8 cellular contexts compared by ENCODE assay signal in genomic region chr11:119101759-119102423, GRCh38. TPM values are rescaled to one million over a fixed set of nuclear protein-coding genes. Genes with fewer than 3 reads are reported as not detected.
DNase-seq lines count a peak whose midpoint lies in the region; ATAC-seq, FAIRE-seq and TF ChIP-seq lines count a peak whose summit lies in the region.

DPAGT1 (minus strand) TSS chr11:119101853; CDS start chr11:119101655, 198 bp downstream.

- peak within 1 kb of the TSS; percentile 82 to 88 for H3K9ac ChIP-seq in kidney (ENCODE audit: low read length in 2 of 2)

- H3K9me3 ChIP-seq in kidney (ENCODE audit: control insufficient read depth in 1 of 2, low read length in 2 of 2), result no peaks in the 10 kb centered on the region

- TF ChIP-seq CTCF in AG09309 (IDR thresholded peaks at IDR 0.05; ENCODE audit: control insufficient read depth, insufficient read depth, low read depth, low read length, missing control alignments) (no peak), chondrocyte (IDR thresholded peaks at IDR 0.05) (no peak), kidney (IDR thresholded peaks at IDR 0.05; ENCODE audit: borderline replicate concordance, extremely low read depth, insufficient read depth) (no peak)

- peak; percentile 82 for DNase-seq in AG09309 (ENCODE audit: low read depth)
- DNase-seq in NCI-H460 (ENCODE audit: extremely low read depth, low read depth), result peak; percentile 96
- peak; percentile 73 for DNase-seq in activated CD4-positive, alpha-beta T cell treated with anti-CD3 and anti-CD28 coated beads for 1 hour
- peak; percentile 91 for DNase-seq in chondrocyte (ENCODE audit: low spot score)
- DNase-seq in kidney, result peak; percentile 94
- peak; percentile 62 to 68 for DNase-seq in stimulated activated CD4-positive, alpha-beta T cell treated with anti-CD3 and anti-CD28 coated beads, Interleukin-15, amount 100 ng/mL, for 1 hour (ENCODE audit: low read depth in 1 of 2, low spot score in 1 of 2)

- H3K4me1 ChIP-seq in kidney (ENCODE audit: control insufficient read depth in 1 of 2, insufficient read depth in 1 of 2, low read depth in 1 of 2, low read length in 2 of 2), result peaks cover 19 to 22% of the 10 kb centered on the region in 2 donors

- H3K36me3 ChIP-seq in kidney (ENCODE audit: control insufficient read depth in 1 of 2, insufficient read depth in 2 of 2, low read length in 2 of 2), result peaks cover 9 to 10% of the 10 kb centered on the region in 2 donors

- H3K4me3 Mint-ChIP-seq in chondrocyte (ENCODE audit: unreplicated experiment), result peak within 1 kb of the TSS; percentile 89

- H3K9me3 Mint-ChIP-seq in chondrocyte (ENCODE audit: low read depth), result no peaks in the 10 kb centered on the region

- ATAC-seq in GM19035 (IDR thresholded peaks at IDR 0.05; ENCODE audit: unreplicated experiment) (peak; percentile 75), HG03378 (IDR thresholded peaks at IDR 0.05; ENCODE audit: unreplicated experiment) (peak; percentile 72)

- H3K4me3 ChIP-seq in AG09309 (ENCODE audit: control insufficient read depth, low read depth, low read length), result peak within 1 kb of the TSS; percentile 83
- peak within 1 kb of the TSS; percentile 71 to 91 for H3K4me3 ChIP-seq in kidney (ENCODE audit: low read length in 2 of 2)

- no peaks in the 10 kb centered on the region for H3K27me3 Mint-ChIP-seq in chondrocyte (ENCODE audit: low read depth)

- H3K27ac ChIP-seq in kidney (ENCODE audit: low read depth in 2 of 2, low read length in 2 of 2), result peak within 1 kb of the TSS; percentile 95 to 97

- peaks cover 10% of the 10 kb centered on the region for H3K36me3 Mint-ChIP-seq in chondrocyte (ENCODE audit: low read depth)

- intact Hi-C loops in kidney (cut with DNase I), result no loop called here

- peaks cover 41% of the 10 kb centered on the region for H3K4me1 Mint-ChIP-seq in chondrocyte (ENCODE audit: low read depth)

- H3K27ac Mint-ChIP-seq in chondrocyte (ENCODE audit: unreplicated experiment), result peak within 1 kb of the TSS; percentile 100

- peak; percentile 38 for FAIRE-seq in kidney (lab: Jason Lieb, UNC)

RNA-seq across cellular contexts. Expression of gene DPAGT1, which starts in this region (rescaled TPM):
- total RNA-seq in NCI-H460 (2014; rRNA removed; shearing (Covaris generic)), result 42.1 and 44.0 TPM in 2 replicates
- 85.7 and 92.9 TPM in 2 replicates for polyA plus RNA-seq in NCI-H460 (2014; cell fraction: nucleus; rRNA removed)
- total RNA-seq in chondrocyte (37.0 to 58.2 TPM (median 41.2 TPM) in 3 replicates), kidney (34.8 TPM)
- 41.0 TPM for polyA plus RNA-seq in kidney (ENCODE audit: insufficient read depth, low read depth, low replicate concordance)

Comparison
In these comparisons a context has a peak if more than half of its experiments do, and no peak if none do; other contexts are left out.
1. Peak in every context shown above with its lines: DNase-seq, ATAC-seq, H3K4me3 ChIP-seq and H3K27ac ChIP-seq.